ENCODE assay signal across 10 cellular contexts in genomic region chr5:178483620-178484019, GRCh38.
DNase-seq lines count a peak whose midpoint lies in the region; ATAC-seq, FAIRE-seq and TF ChIP-seq lines count a peak whose summit lies in the region.
"Had no signal": no experiment of that assay in that cellular context is flagged by ENCODE, and none has a peak within 500 bp of the region (broad histone marks: within the 10 kb centered on the region; RNA-seq: fewer than 3 reads in every experiment).

No MANE protein-coding gene starts in this region.

- H3K27ac Mint-ChIP-seq in neural crest cell (ENCODE audit: unreplicated experiment), result peak overlapping the region; percentile 93

- FAIRE-seq in HepG2 (lab: Jason Lieb, UNC), result no peak
- FAIRE-seq: islet of Langerhans had no signal

- no peak for TF ChIP-seq EP300 in HepG2 (IDR thresholded peaks at IDR 0.05; ENCODE audit: low read depth in 2 of 2, low read length in 2 of 2)
- no peak for TF ChIP-seq EP300 in HepG2 (CRISPR knock-in tag; IDR thresholded peaks at IDR 0.05; ENCODE audit: borderline replicate concordance)

- H3K36me3 ChIP-seq in liver (ENCODE audit: control insufficient read depth in 4 of 4, insufficient read depth in 3 of 4, low read depth in 1 of 4, low read length in 3 of 4) (no peaks in the 10 kb centered on the region), HepG2 (replicated peaks in 1 of 2; ENCODE audit: control insufficient read depth in 1 of 2, insufficient read depth in 2 of 2, low read length in 2 of 2) (no peaks in the 10 kb centered on the region)
- H3K36me3 ChIP-seq: tibial nerve had no signal

- ATAC-seq in HepG2 (no peak), foreskin keratinocyte (no peak)

- in situ Hi-C loops in HepG2 (cut with HindIII; ENCODE audit: extremely low pct_ligation_motif_present, low pct_unique_long_range_greater_than_20kb), result no loop called here

- no peak overlapping the region for H3K9ac ChIP-seq in liver (ENCODE audit: low read depth in 1 of 2, low read length in 2 of 2)
- no peak overlapping the region for H3K9ac ChIP-seq in HepG2 (ENCODE audit: insufficient read depth, low read depth, low read length)

- H3K9me3 ChIP-seq in liver (ENCODE audit: control insufficient read depth in 4 of 4, low read length in 3 of 4), result no peaks in the 10 kb centered on the region
- H3K9me3 ChIP-seq in HepG2 (ENCODE audit: low read length), result no peaks in the 10 kb centered on the region
- H3K9me3 ChIP-seq: tibial nerve had no signal

- BruUV-seq in HepG2 (replicated peaks; lab: Mats Ljungman, UMichigan), result no TSS peak

- TF ChIP-seq POLR2A in HepG2 (IDR thresholded peaks at IDR 0.05; ENCODE audit: insufficient read depth in 1 of 2, low read depth in 2 of 2, low read length in 2 of 2), result no peak

- no peaks in the 10 kb centered on the region for H3K9me3 Mint-ChIP-seq in neural crest cell

- H3K27ac ChIP-seq in liver (ENCODE audit: low read depth in 1 of 2, low read length in 2 of 2) (no peak overlapping the region), HepG2 (ENCODE audit: extremely low read length, insufficient read depth, low read length) (no peak overlapping the region), foreskin keratinocyte (no peak overlapping the region)
- H3K27ac ChIP-seq: tibial nerve had no signal

- H3K27me3 ChIP-seq in liver (ENCODE audit: control insufficient read depth in 4 of 4, insufficient read depth in 4 of 4, low read length in 3 of 4), result no peaks in the 10 kb centered on the region
- peaks cover 0 to 28% of the 10 kb centered on the region in 2 experiments; a peak in 2 of 5 replicates for H3K27me3 ChIP-seq in HepG2 (ENCODE audit: control insufficient read depth in 1 of 2, insufficient read depth in 2 of 2, low read length in 2 of 2)
- H3K27me3 ChIP-seq in foreskin keratinocyte, result no peaks in the 10 kb centered on the region
- H3K27me3 ChIP-seq: tibial nerve had no signal

- no peaks in the 10 kb centered on the region for H3K79me2 ChIP-seq in HepG2 (ENCODE audit: insufficient read depth, low read length)

- 65% methylated on average over 9 of the region's 9 CpGs for WGBS in liver
- WGBS in HepG2 (ENCODE audit: low lambda C conversion rate), result 43% methylated on average over 9 of the region's 9 CpGs

- H4K20me1 ChIP-seq in HepG2 (ENCODE audit: insufficient read depth, low read length), result no peaks in the 10 kb centered on the region

- TF ChIP-seq RAD21 in liver (IDR thresholded peaks at IDR 0.05) (no peak), HepG2 (CRISPR knock-in tag; IDR thresholded peaks at IDR 0.05) (no peak)

- CTCF ChIA-PET in HepG2 (lab: Yijun Ruan, JAX; ENCODE audit: low intra/inter-chr PET ratio, low total read pairs), result no interaction called here

- H3K4me2 ChIP-seq in HepG2 (ENCODE audit: low read depth, low read length), result no peak overlapping the region

- no peak overlapping the region for H3K4me3 Mint-ChIP-seq in neural crest cell

- peaks cover 63% of the 10 kb centered on the region for H3K4me1 Mint-ChIP-seq in neural crest cell

- no peak overlapping the region for H2AFZ ChIP-seq in HepG2 (ENCODE audit: low read length)

- H3K27me3 Mint-ChIP-seq in neural crest cell (ENCODE audit: low read depth), result no peaks in the 10 kb centered on the region

- DNase-seq in HepG2 (ENCODE audit: low spot score) (no peak), neural crest cell (ENCODE audit: low read depth, low spot score) (no peak), amniotic stem cell (lab: John Stamatoyannopoulos, UW) (no peak), DMS153 treated with DMSO at 0.1 percent for 48 hours (lab: John Stamatoyannopoulos, UW; ENCODE audit: unreplicated experiment) (no peak), foreskin keratinocyte (no peak), AG08396 (ENCODE audit: low spot score) (no peak)
- peak; percentile 29 for DNase-seq in activated naive CD4-positive, alpha-beta T cell treated with Interleukin-2 at 50 U/mL for 16 hours

- no peak overlapping the region for H3K4me3 ChIP-seq in liver (ENCODE audit: low read depth in 1 of 3, low read length in 3 of 3)
- no peak overlapping the region for H3K4me3 ChIP-seq in HepG2 (replicated peaks in 1 of 3; ENCODE audit: insufficient read depth in 1 of 3, low read depth in 2 of 3, low read length in 3 of 3)
- H3K4me3 ChIP-seq: tibial nerve had no signal

- POLR2A ChIA-PET in HepG2 (lab: Yijun Ruan, JAX), result no interaction called here

- TF ChIP-seq CTCF in liver (IDR thresholded peaks at IDR 0.05; ENCODE audit: low read depth, low read length, missing input control), result no peak
- no peak for TF ChIP-seq CTCF in HepG2 (CRISPR knock-in tag; IDR thresholded peaks at IDR 0.05)
- no peak for TF ChIP-seq CTCF in neural crest cell (conservative IDR thresholded peaks at IDR 0.05)
- TF ChIP-seq CTCF in foreskin keratinocyte (conservative IDR thresholded peaks at IDR 0.05), result no peak

- H3K4me1 ChIP-seq in liver (ENCODE audit: control insufficient read depth in 4 of 4, insufficient read depth in 4 of 4, low read length in 3 of 4), result no peaks in the 10 kb centered on the region
- no peaks in the 10 kb centered on the region for H3K4me1 ChIP-seq in HepG2 (ENCODE audit: insufficient read depth, low read length)
- H3K4me1 ChIP-seq in foreskin keratinocyte, result no peaks in the 10 kb centered on the region
- H3K4me1 ChIP-seq: tibial nerve had no signal

- H3K36me3 Mint-ChIP-seq in neural crest cell (ENCODE audit: low read depth), result no peaks in the 10 kb centered on the region

- intact Hi-C loops in HepG2 (cut with micrococcal nuclease; ENCODE audit: unreplicated experiment), result no loop called here

TF ChIP-seq in liver, 16 proteins besides CTCF, POLR2A, EP300 and RAD21:
- TF ChIP-seq ZBTB33 (IDR thresholded peaks at IDR 0.05) (no peak), YY1 (IDR thresholded peaks at IDR 0.05) (peak; percentile 44)
- TF ChIP-seq, protein P1, sequence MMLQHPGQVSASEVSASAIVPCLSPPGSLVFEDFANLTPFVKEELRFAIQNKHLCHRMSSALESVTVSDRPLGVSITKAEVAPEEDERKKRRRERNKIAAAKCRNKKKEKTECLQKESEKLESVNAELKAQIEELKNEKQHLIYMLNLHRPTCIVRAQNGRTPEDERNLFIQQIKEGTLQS (IDR thresholded peaks at IDR 0.05), result no peak
- TF ChIP-seq, protein P2, sequence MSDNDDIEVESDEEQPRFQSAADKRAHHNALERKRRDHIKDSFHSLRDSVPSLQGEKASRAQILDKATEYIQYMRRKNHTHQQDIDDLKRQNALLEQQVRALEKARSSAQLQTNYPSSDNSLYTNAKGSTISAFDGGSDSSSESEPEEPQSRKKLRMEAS (IDR thresholded peaks at IDR 0.05), result peak; percentile 36

TF ChIP-seq in HepG2, 621 proteins besides CTCF, POLR2A, EP300 and RAD21:
- TF ChIP-seq ZNF143 (CRISPR knock-in tag; IDR thresholded peaks at IDR 0.05), result no peak
- TF ChIP-seq ZNF704 (CRISPR knock-in tag; IDR thresholded peaks at IDR 0.05; ENCODE audit: borderline replicate concordance), result no peak
- no peak for TF ChIP-seq GLI4 (CRISPR knock-in tag; IDR thresholded peaks at IDR 0.05; ENCODE audit: borderline replicate concordance)
- TF ChIP-seq ZFP37 (CRISPR knock-in tag; IDR thresholded peaks at IDR 0.05; ENCODE audit: borderline replicate concordance), result no peak
- no peak for TF ChIP-seq KLF16 (CRISPR knock-in tag; IDR thresholded peaks at IDR 0.05)
- no peak for TF ChIP-seq KAT8 (CRISPR knock-in tag; IDR thresholded peaks at IDR 0.05)
- TF ChIP-seq CBFB (CRISPR knock-in tag; IDR thresholded peaks at IDR 0.05), result no peak
- TF ChIP-seq ZNF224 (CRISPR knock-in tag; IDR thresholded peaks at IDR 0.05), result no peak
- TF ChIP-seq ZXDC (CRISPR knock-in tag; IDR thresholded peaks at IDR 0.05), result no peak
- TF ChIP-seq ZNF619 (CRISPR knock-in tag; IDR thresholded peaks at IDR 0.05), result no peak
- TF ChIP-seq ZNF713 (CRISPR knock-in tag; IDR thresholded peaks at IDR 0.05), result no peak
- TF ChIP-seq RFXANK (CRISPR knock-in tag; IDR thresholded peaks at IDR 0.05), result no peak
TF ChIP-seq in HepG2: peak in this region for 0.
